ENCODE assay signal across 1 cellular context in the genomic region with DNA sequence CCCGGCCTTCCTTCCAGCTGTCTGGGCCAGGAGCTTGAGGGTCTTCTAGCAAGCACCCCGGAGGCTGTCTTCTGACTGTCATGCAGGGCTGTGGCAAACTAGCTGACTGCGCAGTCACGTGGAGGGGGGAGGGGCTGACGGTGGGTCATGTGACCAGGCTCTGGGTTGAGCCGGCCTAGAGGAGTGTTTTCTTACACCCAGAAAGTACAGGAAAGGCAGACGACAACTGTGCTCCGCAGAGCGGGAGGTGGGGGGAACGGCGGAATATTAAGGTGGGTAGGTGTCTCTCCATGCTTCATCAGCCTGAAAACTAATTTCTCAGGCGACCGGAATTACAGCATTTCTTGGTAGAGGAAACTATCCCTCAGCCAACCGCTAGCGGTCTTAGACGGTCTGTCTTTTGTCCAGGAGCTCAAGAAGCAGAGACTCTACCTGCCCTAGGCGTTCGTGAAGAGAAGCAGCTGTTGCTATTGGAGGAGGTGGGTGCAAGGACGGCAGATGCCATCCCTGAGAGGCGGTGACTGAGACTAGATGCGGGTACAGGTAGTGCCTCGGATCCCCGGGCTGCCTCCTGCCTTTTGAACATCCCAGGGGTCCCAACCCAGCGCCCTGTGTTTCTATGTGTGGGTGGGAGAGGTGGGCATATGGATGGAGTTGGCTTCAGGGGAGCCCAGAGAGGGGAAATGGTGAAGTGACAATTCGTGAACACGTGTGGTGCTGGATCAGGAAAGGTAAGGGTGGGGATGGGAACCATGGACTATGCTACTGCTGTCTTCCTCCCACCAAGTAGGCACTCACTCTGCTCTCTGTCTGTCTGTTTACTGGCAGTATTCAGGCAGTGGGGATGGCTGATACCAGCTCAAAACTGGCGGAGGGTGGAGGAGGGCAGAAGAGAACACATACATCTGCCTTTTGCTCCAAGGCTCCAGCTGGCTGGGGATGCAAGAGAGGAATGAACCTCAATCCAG.
TF ChIP-seq lines count a peak whose summit lies in the region.

No MANE protein-coding gene starts in this region.

TF ChIP-seq in SK-N-SH, 30 proteins besides CTCF, POLR2A, EP300 and RAD21 (continued from another document):
- TF ChIP-seq POLR2AphosphoS5 (IDR thresholded peaks at IDR 0.05; ENCODE audit: low read depth, low read length) = peak; percentile 39; the same call in 1 of the 2 replicates
- peak; percentile 89 for TF ChIP-seq MXI1 (IDR thresholded peaks at IDR 0.05; ENCODE audit: low read depth, low read length)
TF ChIP-seq in SK-N-SH: peak in this region for 7.
